Comparison of ENCODE assay signal across 7 cellular contexts in the genomic region with DNA sequence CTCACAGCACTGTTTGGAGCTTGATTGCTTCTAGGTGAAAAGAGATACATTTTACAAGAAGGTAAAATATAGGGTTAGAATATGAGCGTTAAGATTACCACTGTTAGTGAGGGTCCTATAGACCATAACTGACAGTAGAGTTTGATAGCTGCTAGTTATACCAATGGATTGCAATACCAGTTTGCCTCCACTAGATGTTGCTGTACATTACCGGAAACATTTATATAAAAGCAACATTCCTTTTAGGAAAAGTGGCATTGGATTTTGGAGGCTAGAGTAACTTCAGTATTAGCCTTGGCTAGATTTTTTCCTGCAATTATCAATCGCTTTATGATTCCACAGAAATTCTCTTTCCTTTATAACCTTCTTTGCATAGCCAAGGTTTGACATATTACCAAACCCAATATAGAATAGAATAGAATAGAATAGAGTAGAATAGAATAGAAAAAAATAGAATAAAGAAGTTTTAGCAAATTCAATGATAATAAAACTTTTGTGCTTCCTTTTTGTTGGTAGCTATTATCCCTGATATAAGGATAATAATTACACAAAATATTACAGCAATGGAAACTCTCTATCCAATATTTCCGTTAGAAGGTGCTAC.
DNase-seq lines count a peak whose midpoint lies in the region; ATAC-seq and TF ChIP-seq lines count a peak whose summit lies in the region.

No MANE protein-coding gene starts in this region.

- ATAC-seq in GM18498 (IDR thresholded peaks at IDR 0.05; ENCODE audit: unreplicated experiment) (peak; percentile 62), HG03354 (IDR thresholded peaks at IDR 0.05; ENCODE audit: poor library complexity, severe bottlenecking, unreplicated experiment) (peak; percentile 72), Panc1 (no peak), foreskin keratinocyte (peak; percentile 52), GM21825 (IDR thresholded peaks at IDR 0.05; ENCODE audit: unreplicated experiment) (no peak), Right ventricle myocardium superior (ENCODE audit: poor library complexity) (no peak)

- CTCF ChIA-PET in Panc1 (lab: Charles Lee) = no interaction called here

- no peaks in the 10 kb centered on the region for H3K9me3 Mint-ChIP-seq in type B pancreatic cell

- H3K36me3 ChIP-seq in Panc1 (ENCODE audit: control insufficient read depth, insufficient read depth, low read length) = no peaks in the 10 kb centered on the region; the same call in 1 of the 2 replicates

- H3K4me3 Mint-ChIP-seq in type B pancreatic cell = no peak overlapping the region

- H3K4me3 ChIP-seq in Panc1 (ENCODE audit: low read depth in 2 of 2, low read length in 2 of 2) = no peak overlapping the region

- H3K36me3 Mint-ChIP-seq in type B pancreatic cell = no peaks in the 10 kb centered on the region

- no peak overlapping the region for H3K27ac Mint-ChIP-seq in type B pancreatic cell

- POLR2A ChIA-PET in Panc1 (lab: Charles Lee) = no interaction called here

- H3K4me1 ChIP-seq in Panc1 (ENCODE audit: control insufficient read depth, insufficient read depth, low read length) (no peaks in the 10 kb centered on the region), foreskin keratinocyte (no peaks in the 10 kb centered on the region)

- H3K27ac ChIP-seq in Panc1 (ENCODE audit: low read length) (no peak overlapping the region), foreskin keratinocyte (no peak overlapping the region)

- in situ Hi-C loops in Panc1 (cut with HindIII; ENCODE audit: low pct_unique_long_range_greater_than_20kb, low sequenced_read_pairs) = no loop called here

- no peaks in the 10 kb centered on the region for H3K4me1 Mint-ChIP-seq in type B pancreatic cell (ENCODE audit: unreplicated experiment)

- no TSS peak for BruUV-seq in Panc1 (replicated peaks; lab: Mats Ljungman, UMichigan)

- TF ChIP-seq CTCF in Panc1 (IDR thresholded peaks at IDR 0.05) (peak; percentile 45; the same call in 1 of the 2 replicates), foreskin keratinocyte (conservative IDR thresholded peaks at IDR 0.05) (peak; percentile 80), type B pancreatic cell (conservative IDR thresholded peaks at IDR 0.05) (peak; percentile 78)

- H3K27me3 Mint-ChIP-seq in type B pancreatic cell = no peaks in the 10 kb centered on the region

- peak; percentile 8 for DNase-seq in Panc1 (ENCODE audit: low read depth, low spot score)
- DNase-seq in foreskin keratinocyte = peak; percentile 4 to 34
- DNase-seq in type B pancreatic cell (ENCODE audit: extremely low spot score, unreplicated experiment) = no peak
- DNase-seq in Right ventricle myocardium superior = no peak

- intact Hi-C loops in Panc1 (cut with micrococcal nuclease; ENCODE audit: unreplicated experiment) (no loop called here), Right ventricle myocardium superior (cut with DNase I) (no loop called here)

- no peaks in the 10 kb centered on the region for H3K27me3 ChIP-seq in Panc1 (ENCODE audit: control insufficient read depth, insufficient read depth, low read length)
- no peaks in the 10 kb centered on the region for H3K27me3 ChIP-seq in foreskin keratinocyte

- peaks cover 25% of the 10 kb centered on the region; the same call in 1 of the 2 replicates for H3K9me3 ChIP-seq in Panc1 (ENCODE audit: control insufficient read depth, insufficient read depth, low read depth, low read length)

Comparison
In these comparisons a context has a peak if more than half of its experiments do, and no peak if none do; other contexts are left out.
1. ATAC-seq: peak in GM18498 (single experiment), HG03354 (single experiment) and foreskin keratinocyte (single experiment); none in Panc1 (single experiment), GM21825 (single experiment) and Right ventricle myocardium superior (single experiment).
2. DNase-seq: peak in Panc1 (single experiment) and foreskin keratinocyte (2 of 2); none in type B pancreatic cell (single experiment) and Right ventricle myocardium superior (single experiment).
3. Peak in every context shown above with its lines, with median percentiles within 50 percentile points of each other: CTCF ChIP-seq.